Comparison of ENCODE assay signal across 27 cellular contexts in genomic region chr2:121199281-121200010, GRCh38.
"Had no signal": no experiment of that assay in that cellular context is flagged by ENCODE, and none has a peak within 500 bp of the region (broad histone marks: within the 10 kb centered on the region; RNA-seq: fewer than 3 reads in every experiment).

No MANE protein-coding gene starts in this region.

- H3K36me3 Mint-ChIP-seq: activated CD4-positive, alpha-beta memory T cell treated with anti-CD3 and anti-CD28 coated beads for 36 hours; activated naive CD8-positive, alpha-beta T cell treated with anti-CD3 and anti-CD28 coated beads for 36 hours; brain; natural killer cell; stimulated activated naive B cell treated with anti-CD40 and anti-IgM and Interleukin-4, amounts not matched to agents 10 μg/mL and 1 μg/mL and 100 μg/mL, for 72 hours had no signal

- DNase-seq: activated CD4-positive, alpha-beta memory T cell treated with anti-CD3 and anti-CD28 coated beads for 36 hours; activated CD4-positive, alpha-beta T cell treated with anti-CD3 and anti-CD28 coated beads, Interleukin-2, amount 10 ng/mL, durations not matched to agents 24 days and 14 days; activated CD8-positive, alpha-beta memory T cell treated with anti-CD3 and anti-CD28 coated beads, Interleukin-2, amount 50 U/mL, for 4 hours; activated effector memory CD4-positive, alpha-beta T cell treated with anti-CD3 and anti-CD28 coated beads, Interleukin-2, amount 50 U/mL, for 16 hours; activated naive CD4-positive, alpha-beta T cell treated with anti-CD3 and anti-CD28 coated beads for 36 hours; activated naive CD8-positive, alpha-beta T cell treated with anti-CD3 and anti-CD28 coated beads for 36 hours; activated T-cell treated with anti-CD3 and anti-CD28 coated beads, Interleukin-2, amount 50 U/mL, for 1 hour; adrenal gland; cortex of kidney; effector memory CD8-positive, alpha-beta T cell; erythroblast; heart left ventricle; hypothalamus; mesenchymal stem cell; natural killer cell; small intestine; stimulated activated CD4-positive, alpha-beta T cell treated with anti-CD3 and anti-CD28 coated beads, Interleukin-15, amount 100 ng/mL, for 24 hours; stimulated activated CD4-positive, alpha-beta T cell treated with anti-CD3 and anti-CD28 coated beads, Interleukin-2, amount 100 ng/mL, for 24 hours; stimulated activated naive B cell treated with anti-CD40 and anti-IgM and Interleukin-4, amounts not matched to agents 10 μg/mL and 1 μg/mL and 100 μg/mL, for 72 hours; stomach had no signal

- H3K27me3 ChIP-seq: adrenal gland, heart left ventricle, stomach, tibial artery had no signal

- H3K4me1 Mint-ChIP-seq: activated CD4-positive, alpha-beta T cell treated with anti-CD3 and anti-CD28 coated beads, Interleukin-2, amount 10 ng/mL, durations not matched to agents 24 days and 14 days; activated naive CD8-positive, alpha-beta T cell treated with anti-CD3 and anti-CD28 coated beads for 36 hours; brain; natural killer cell; stimulated activated naive B cell treated with anti-CD40 and anti-IgM and Interleukin-4, amounts not matched to agents 10 μg/mL and 1 μg/mL and 100 μg/mL, for 72 hours had no signal

- H3K27me3 Mint-ChIP-seq: activated CD4-positive, alpha-beta memory T cell treated with anti-CD3 and anti-CD28 coated beads for 36 hours; activated CD4-positive, alpha-beta T cell treated with anti-CD3 and anti-CD28 coated beads, Interleukin-2, amount 10 ng/mL, durations not matched to agents 24 days and 14 days; activated naive CD8-positive, alpha-beta T cell treated with anti-CD3 and anti-CD28 coated beads for 36 hours had no signal

- H3K36me3 ChIP-seq: adrenal gland, heart left ventricle, stomach, tibial artery had no signal

- H3K4me3 Mint-ChIP-seq: activated CD4-positive, alpha-beta memory T cell treated with anti-CD3 and anti-CD28 coated beads for 36 hours; activated CD4-positive, alpha-beta T cell treated with anti-CD3 and anti-CD28 coated beads, Interleukin-2, amount 10 ng/mL, durations not matched to agents 24 days and 14 days; activated naive CD4-positive, alpha-beta T cell treated with anti-CD3 and anti-CD28 coated beads for 36 hours; activated naive CD8-positive, alpha-beta T cell treated with anti-CD3 and anti-CD28 coated beads for 36 hours; activated T-helper 1 cell treated with anti-CD3 and anti-CD28 coated beads, Interleukin-12 subunit alpha, Interleukin-12 subunit beta, Interleukin-2, Interleukin-4 antibody, amounts not matched to agents 30 ng/mL and 10 ng/mL and 1 ng/mL, durations not matched to agents 14 hours and 24 hours and 36 hours; brain; effector memory CD8-positive, alpha-beta T cell; natural killer cell; stimulated activated naive B cell treated with anti-CD40 and anti-IgM and Interleukin-4, amounts not matched to agents 10 μg/mL and 1 μg/mL and 100 μg/mL, for 72 hours had no signal

- H3K27ac ChIP-seq: adrenal gland, heart left ventricle, VCaP had no signal

- H3K4me3 ChIP-seq: adrenal gland, heart left ventricle, stomach, tibial artery had no signal

- H3K9me3 ChIP-seq: adrenal gland, heart left ventricle, stomach, tibial artery had no signal

- H3K9me3 Mint-ChIP-seq: activated CD4-positive, alpha-beta memory T cell treated with anti-CD3 and anti-CD28 coated beads for 36 hours; activated CD4-positive, alpha-beta T cell treated with anti-CD3 and anti-CD28 coated beads, Interleukin-2, amount 10 ng/mL, durations not matched to agents 24 days and 14 days; activated naive CD4-positive, alpha-beta T cell treated with anti-CD3 and anti-CD28 coated beads for 36 hours; activated naive CD8-positive, alpha-beta T cell treated with anti-CD3 and anti-CD28 coated beads for 36 hours; activated T-helper 1 cell treated with anti-CD3 and anti-CD28 coated beads, Interleukin-12 subunit alpha, Interleukin-12 subunit beta, Interleukin-2, Interleukin-4 antibody, amounts not matched to agents 30 ng/mL and 10 ng/mL and 1 ng/mL, durations not matched to agents 14 hours and 24 hours and 36 hours; brain; effector memory CD8-positive, alpha-beta T cell; natural killer cell; stimulated activated naive B cell treated with anti-CD40 and anti-IgM and Interleukin-4, amounts not matched to agents 10 μg/mL and 1 μg/mL and 100 μg/mL, for 72 hours had no signal

- H3K27ac Mint-ChIP-seq: activated CD4-positive, alpha-beta memory T cell treated with anti-CD3 and anti-CD28 coated beads for 36 hours; activated CD4-positive, alpha-beta T cell treated with anti-CD3 and anti-CD28 coated beads, Interleukin-2, amount 10 ng/mL, durations not matched to agents 24 days and 14 days; activated naive CD4-positive, alpha-beta T cell treated with anti-CD3 and anti-CD28 coated beads for 36 hours; activated naive CD8-positive, alpha-beta T cell treated with anti-CD3 and anti-CD28 coated beads for 36 hours; activated T-helper 1 cell treated with anti-CD3 and anti-CD28 coated beads, Interleukin-12 subunit alpha, Interleukin-12 subunit beta, Interleukin-2, Interleukin-4 antibody, amounts not matched to agents 30 ng/mL and 10 ng/mL and 1 ng/mL, durations not matched to agents 14 hours and 24 hours and 36 hours; effector memory CD8-positive, alpha-beta T cell; natural killer cell; progenitor cell of endocrine pancreas; stimulated activated naive B cell treated with anti-CD40 and anti-IgM and Interleukin-4, amounts not matched to agents 10 μg/mL and 1 μg/mL and 100 μg/mL, for 72 hours had no signal

- ATAC-seq: activated CD4-positive, CD25-positive, alpha-beta regulatory T cell treated with anti-CD3 and anti-CD28 coated beads, Interleukin-2, amount 50 U/mL, for 24 hours; effector memory CD8-positive, alpha-beta T cell; heart left ventricle; natural killer cell; sciatic nerve; stimulated activated naive B cell treated with anti-CD40 and anti-IgM and Interleukin-4, amounts not matched to agents 10 μg/mL and 1 μg/mL and 100 μg/mL, for 72 hours had no signal
